8 cellular contexts compared by ENCODE assay signal in genomic region chr11:76861490-76861953, GRCh38. TPM values are rescaled to one million over a fixed set of nuclear protein-coding genes. Genes with fewer than 3 reads are reported as not detected.
DNase-seq lines count a peak whose midpoint lies in the region; ATAC-seq and TF ChIP-seq lines count a peak whose summit lies in the region.

No MANE protein-coding gene starts in this region.

- H3K27me3 ChIP-seq in esophagus squamous epithelium = no peaks in the 10 kb centered on the region
- no peaks in the 10 kb centered on the region for H3K27me3 ChIP-seq in prostate gland (replicated peaks; ENCODE audit: insufficient read depth)

- WGBS in esophagus squamous epithelium, 2 donors = 16 to 35% methylated on average over 6 of the region's 6 CpGs
- 12% methylated on average over 6 of the region's 6 CpGs for WGBS in prostate gland

- no peak for TF ChIP-seq CTCF in esophagus squamous epithelium (IDR thresholded peaks at IDR 0.05)
- no peak for TF ChIP-seq CTCF in prostate gland (IDR thresholded peaks at IDR 0.05)

- H3K27ac ChIP-seq in SK-N-MC = no peak overlapping the region
- peak overlapping the region; percentile 90 to 94 (median 92) for H3K27ac ChIP-seq in esophagus squamous epithelium
- H3K27ac ChIP-seq in prostate gland = peak overlapping the region; percentile 76 to 88

- peak overlapping the region; percentile 91 for H3K4me3 ChIP-seq in SK-N-MC
- H3K4me3 ChIP-seq in esophagus squamous epithelium = peak overlapping the region; percentile 75 to 87 (median 78)
- H3K4me3 ChIP-seq in prostate gland = peak overlapping the region; percentile 54 to 65

- ATAC-seq in GM18907 (IDR thresholded peaks at IDR 0.05; ENCODE audit: unreplicated experiment) = peak; percentile 4

- no peaks in the 10 kb centered on the region for H3K36me3 ChIP-seq in SK-N-MC (ENCODE audit: insufficient read depth, low read length)
- H3K36me3 ChIP-seq in esophagus squamous epithelium = no peaks in the 10 kb centered on the region
- no peaks in the 10 kb centered on the region for H3K36me3 ChIP-seq in prostate gland

- DNase-seq in SK-N-MC (ENCODE audit: low read depth, low spot score) (no peak), esophagus squamous epithelium (lab: John Stamatoyannopoulos, UW) (no peak), prostate gland (ENCODE audit: low spot score) (no peak), NCI-H2107 treated with DMSO at 0.1 percent for 48 hours (lab: John Stamatoyannopoulos, UW; ENCODE audit: unreplicated experiment) (no peak), NCI-H2196 treated with DMSO at 0.1 percent for 48 hours (lab: John Stamatoyannopoulos, UW; ENCODE audit: unreplicated experiment) (no peak), AML-193 (lab: John Stamatoyannopoulos, UW) (no peak)
- no peak for DNase-seq in stimulated activated CD4-positive, alpha-beta T cell treated with anti-CD3 and anti-CD28 coated beads, Interleukin-1b, Interleukin-23, amount 100 ng/mL, for 48 hours

- peak overlapping the region; percentile 86 for H3K9ac ChIP-seq in SK-N-MC (ENCODE audit: insufficient read length)

- no peaks in the 10 kb centered on the region for H3K9me3 ChIP-seq in SK-N-MC (ENCODE audit: low read depth, low read length)
- H3K9me3 ChIP-seq in esophagus squamous epithelium = no peaks in the 10 kb centered on the region
- no peaks in the 10 kb centered on the region for H3K9me3 ChIP-seq in prostate gland

- H3K4me1 ChIP-seq in esophagus squamous epithelium (peaks cover 7 to 39% (median 20%) of the 10 kb centered on the region in 3 donors), prostate gland (replicated peaks) (peaks cover 6% of the 10 kb centered on the region)

- TF ChIP-seq POLR2A in esophagus squamous epithelium (IDR thresholded peaks at IDR 0.05) (no peak), prostate gland (IDR thresholded peaks at IDR 0.05) (no peak)

- intact Hi-C loops in esophagus squamous epithelium (cut with DNase I) (no loop called here), prostate gland (cut with DNase I) (loop anchor here (5.0 kb wide), 1 partner anchor 54 kb away; no protein-coding TSS in a partner anchor)

RNA-seq across cellular contexts. Expression of gene ACER3, which starts 0.8 kb away (rescaled TPM):
- total RNA-seq in esophagus squamous epithelium = 10 to 100 TPM in 3 of 4 donors, 1 to 10 TPM in 1; 9.9 to 34.2 (median 23.3) TPM
- total RNA-seq in prostate gland = 10 to 100 TPM; 11.3 to 11.9 TPM
